ENCODE assay signal across 22 cellular contexts in genomic region chr7:80660939-80661338, GRCh38. TPM values are rescaled to one million over a fixed set of nuclear protein-coding genes. Genes with fewer than 3 reads are reported as not detected.
"Had no signal": no experiment of that assay in that cellular context is flagged by ENCODE, and none has a peak within 500 bp of the region (broad histone marks: within the 10 kb centered on the region; RNA-seq: fewer than 3 reads in every experiment).

No MANE protein-coding gene starts in this region.

- H3K27ac ChIP-seq: dorsolateral prefrontal cortex, hepatocyte, neural progenitor cell, parathyroid adenoma, stomach, testis, tibial artery had no signal

- H3K4me2 ChIP-seq: hepatocyte, neural progenitor cell, smooth muscle cell had no signal

- H3K9me3 ChIP-seq: right atrium auricular region, stomach, testis, tibial artery had no signal

- H3K4me1 ChIP-seq: neural progenitor cell, parathyroid adenoma, testis, tibial artery had no signal

- DNase-seq: dorsolateral prefrontal cortex; effector CD4-positive, alpha-beta T cell; head of caudate nucleus; mesendoderm; midbrain; naive thymus-derived CD4-positive, alpha-beta T cell; stimulated activated CD4-positive, alpha-beta T cell treated with anti-CD3 and anti-CD28 coated beads, Interleukin-12 subunit alpha, Interleukin-12 subunit beta, amount 100 ng/mL, for 4 hours; stimulated activated CD4-positive, alpha-beta T cell treated with anti-CD3 and anti-CD28 coated beads, Interleukin-1b, Interleukin-23, amount 100 ng/mL, for 48 hours; stimulated activated CD4-positive, alpha-beta T cell treated with anti-CD3 and anti-CD28 coated beads, Interleukin-4, amount 100 ng/mL, for 24 hours; stimulated activated naive CD4-positive, alpha-beta T cell treated with Interleukin-2 at 50 U/mL for 16 hours; stomach; substantia nigra; testis; tibial artery had no signal

- H3K4me3 ChIP-seq: dorsolateral prefrontal cortex, hepatocyte, neural progenitor cell, right atrium auricular region, smooth muscle cell, stomach, testis, tibial artery had no signal

- H3K9ac ChIP-seq: neural progenitor cell, parathyroid adenoma had no signal

- H3K36me3 ChIP-seq: neural progenitor cell, stomach, tibial artery had no signal

- ATAC-seq: naive thymus-derived CD4-positive, alpha-beta T cell; sciatic nerve; stimulated activated effector memory CD8-positive, alpha-beta T cell treated with anti-CD3 and anti-CD28 coated beads, Interleukin-12 subunit alpha, Interleukin-12 subunit beta, amount 100 ng/mL, for 72 hours had no signal

- H3K27me3 ChIP-seq: hepatocyte, neural progenitor cell, right atrium auricular region, stomach, testis, tibial artery had no signal

- H2AFZ ChIP-seq: hepatocyte, neural progenitor cell, parathyroid adenoma had no signal

RNA-seq across cellular contexts. Expression of gene CD36, which starts 22.5 kb away (rescaled TPM):
- total RNA-seq: kidney epithelial cell had no signal
